Comparison of ENCODE assay signal across 12 cellular contexts in the genomic region with DNA sequence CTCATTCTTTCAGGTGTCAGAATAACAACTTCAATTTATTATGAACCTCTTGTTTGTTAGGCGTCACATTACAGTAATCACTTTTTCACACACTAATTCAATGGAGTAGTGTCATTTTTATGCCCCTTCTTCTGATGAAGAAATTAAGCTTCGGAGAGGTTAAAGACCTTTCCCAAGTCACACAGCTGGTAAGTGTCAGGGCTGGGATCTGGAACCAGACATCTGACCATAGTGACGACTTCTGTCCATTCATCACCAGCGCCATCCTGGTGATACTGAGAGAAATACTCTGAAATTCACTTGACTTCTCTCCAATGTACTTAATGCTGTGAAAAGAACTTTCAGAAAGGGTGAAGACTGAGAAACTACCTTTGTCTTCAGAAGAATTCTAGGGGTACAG.
DNase-seq lines count a peak whose midpoint lies in the region; ATAC-seq and TF ChIP-seq lines count a peak whose summit lies in the region.
"Had no signal": no experiment of that assay in that cellular context is flagged by ENCODE, and none has a peak within 500 bp of the region (broad histone marks: within the 10 kb centered on the region; RNA-seq: fewer than 3 reads in every experiment).

No MANE protein-coding gene starts in this region.

- H3K4me1 ChIP-seq in left ventricle myocardium inferior: no peaks in the 10 kb centered on the region
- H3K4me1 ChIP-seq in right atrium auricular region: no peaks in the 10 kb centered on the region
- peaks cover 0 to 7% of the 10 kb centered on the region in 2 donors for H3K4me1 ChIP-seq in uterus
- H3K4me1 ChIP-seq: Caco-2 had no signal

- DNase-seq in left ventricle myocardium inferior: no peak
- DNase-seq in right atrium auricular region (ENCODE audit: low spot score): no peak
- peak; percentile 83 for DNase-seq in left kidney (ENCODE audit: low read depth, low spot score)
- no peak for DNase-seq in uterus
- no peak for DNase-seq in NCI-H2107 (lab: John Stamatoyannopoulos, UW)
- DNase-seq: ACHN; Caco-2; CD4-positive, alpha-beta T cell; H9 had no signal

- H3K27ac ChIP-seq in left ventricle myocardium inferior (replicated peaks): peak overlapping the region; percentile 50
- no peak overlapping the region for H3K27ac ChIP-seq in right atrium auricular region
- H3K27ac ChIP-seq in uterus: peak overlapping the region; percentile 57 to 61
- H3K27ac ChIP-seq: C4-2B had no signal

- H3K4me3 ChIP-seq in left ventricle myocardium inferior (no peak overlapping the region), right atrium auricular region (no peak overlapping the region), uterus (no peak overlapping the region)

- ATAC-seq in GM21576 (IDR thresholded peaks at IDR 0.05; ENCODE audit: unreplicated experiment): no peak
- ATAC-seq: HepG2 had no signal

- intact Hi-C loops in left ventricle myocardium inferior (cut with micrococcal nuclease) (no loop called here), uterus (cut with DNase I; ENCODE audit: low total_unique reads) (no loop called here)

- H3K9me3 ChIP-seq in left ventricle myocardium inferior (replicated peaks) (no peaks in the 10 kb centered on the region), right atrium auricular region (no peaks in the 10 kb centered on the region), uterus (no peaks in the 10 kb centered on the region)
- H3K9me3 ChIP-seq: Caco-2 had no signal

- H3K36me3 ChIP-seq in left ventricle myocardium inferior (no peaks in the 10 kb centered on the region), right atrium auricular region (no peaks in the 10 kb centered on the region), uterus (no peaks in the 10 kb centered on the region)

- no peak for TF ChIP-seq CTCF in left ventricle myocardium inferior (IDR thresholded peaks at IDR 0.05; ENCODE audit: borderline replicate concordance)
- no peak for TF ChIP-seq CTCF in right atrium auricular region (IDR thresholded peaks at IDR 0.05)
- TF ChIP-seq CTCF in uterus (IDR thresholded peaks at IDR 0.05): no peak

- H3K27me3 ChIP-seq in left ventricle myocardium inferior (ENCODE audit: low read depth) (no peaks in the 10 kb centered on the region), right atrium auricular region (no peaks in the 10 kb centered on the region), uterus (no peaks in the 10 kb centered on the region)

- TF ChIP-seq POLR2A in uterus (IDR thresholded peaks at IDR 0.05): no peak

Comparison
In these comparisons a context has a peak if more than half of its experiments do, and no peak if none do; other contexts are left out.
1. H3K27ac ChIP-seq: peak in left ventricle myocardium inferior (single experiment) and uterus (2 of 2); none in right atrium auricular region (0 of 2).